In the genomic region with DNA sequence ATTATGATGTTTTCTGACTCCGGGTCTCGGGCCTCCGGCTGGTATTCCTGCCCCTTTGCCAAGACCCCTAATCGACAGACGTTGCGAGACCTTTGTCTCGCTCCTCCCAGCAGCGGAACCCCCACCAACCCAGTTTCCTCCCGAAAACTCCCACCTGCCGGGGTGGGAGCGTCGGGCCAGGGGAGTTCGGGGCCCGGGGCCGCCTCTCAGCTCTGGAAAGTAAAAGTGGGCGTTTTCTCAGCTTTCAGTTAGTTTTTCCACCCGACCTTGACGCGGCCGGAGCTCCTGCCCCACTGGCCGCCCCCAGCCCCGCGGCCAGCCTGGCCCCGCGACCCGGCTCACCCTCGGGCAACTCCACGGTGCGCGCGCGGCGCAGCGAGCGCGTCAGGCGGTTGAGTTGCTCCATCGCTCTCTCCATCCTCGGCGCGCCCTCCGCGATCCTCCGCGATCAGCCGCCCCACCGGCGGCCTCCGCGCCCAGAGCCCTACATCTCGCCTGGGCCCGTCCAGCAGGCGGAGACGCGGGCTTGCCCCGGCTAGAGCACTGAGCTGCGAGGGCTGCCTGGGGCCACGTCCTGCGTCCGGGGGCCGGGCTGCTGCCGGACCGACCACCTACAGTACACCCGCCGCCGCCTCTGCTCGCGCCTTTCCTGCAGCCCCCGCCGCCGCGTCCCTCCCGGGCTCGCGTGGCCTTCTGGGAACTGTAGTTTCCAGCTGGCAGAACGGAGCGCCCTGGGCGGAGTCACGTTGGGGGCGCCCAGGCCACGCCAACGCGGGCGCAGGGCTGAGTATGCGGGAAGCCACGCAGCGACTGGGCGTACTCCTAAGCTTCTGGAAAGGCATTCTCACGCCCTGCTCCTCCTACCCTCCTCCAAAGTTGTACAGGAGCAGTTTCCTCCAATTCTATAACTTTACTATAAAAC, we compare ENCODE assay signal across 1 cellular context.
TF ChIP-seq lines count a peak whose summit lies in the region.

A gene with protein sequence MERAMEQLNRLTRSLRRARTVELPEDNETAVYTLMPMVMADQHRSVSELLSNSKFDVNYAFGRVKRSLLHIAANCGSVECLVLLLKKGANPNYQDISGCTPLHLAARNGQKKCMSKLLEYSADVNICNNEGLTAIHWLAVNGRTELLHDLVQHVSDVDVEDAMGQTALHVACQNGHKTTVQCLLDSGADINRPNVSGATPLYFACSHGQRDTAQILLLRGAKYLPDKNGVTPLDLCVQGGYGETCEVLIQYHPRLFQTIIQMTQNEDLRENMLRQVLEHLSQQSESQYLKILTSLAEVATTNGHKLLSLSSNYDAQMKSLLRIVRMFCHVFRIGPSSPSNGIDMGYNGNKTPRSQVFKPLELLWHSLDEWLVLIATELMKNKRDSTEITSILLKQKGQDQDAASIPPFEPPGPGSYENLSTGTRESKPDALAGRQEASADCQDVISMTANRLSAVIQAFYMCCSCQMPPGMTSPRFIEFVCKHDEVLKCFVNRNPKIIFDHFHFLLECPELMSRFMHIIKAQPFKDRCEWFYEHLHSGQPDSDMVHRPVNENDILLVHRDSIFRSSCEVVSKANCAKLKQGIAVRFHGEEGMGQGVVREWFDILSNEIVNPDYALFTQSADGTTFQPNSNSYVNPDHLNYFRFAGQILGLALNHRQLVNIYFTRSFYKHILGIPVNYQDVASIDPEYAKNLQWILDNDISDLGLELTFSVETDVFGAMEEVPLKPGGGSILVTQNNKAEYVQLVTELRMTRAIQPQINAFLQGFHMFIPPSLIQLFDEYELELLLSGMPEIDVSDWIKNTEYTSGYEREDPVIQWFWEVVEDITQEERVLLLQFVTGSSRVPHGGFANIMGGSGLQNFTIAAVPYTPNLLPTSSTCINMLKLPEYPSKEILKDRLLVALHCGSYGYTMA (minus strand): TSS at position 695 of the 922 bp plus-strand sequence. CDS start 277 bp downstream, at position 418.

TF ChIP-seq in HEK293, 187 proteins besides CTCF, POLR2A, EP300 and RAD21 (continued from another document and continues in another):
- TF ChIP-seq, protein P1, sequence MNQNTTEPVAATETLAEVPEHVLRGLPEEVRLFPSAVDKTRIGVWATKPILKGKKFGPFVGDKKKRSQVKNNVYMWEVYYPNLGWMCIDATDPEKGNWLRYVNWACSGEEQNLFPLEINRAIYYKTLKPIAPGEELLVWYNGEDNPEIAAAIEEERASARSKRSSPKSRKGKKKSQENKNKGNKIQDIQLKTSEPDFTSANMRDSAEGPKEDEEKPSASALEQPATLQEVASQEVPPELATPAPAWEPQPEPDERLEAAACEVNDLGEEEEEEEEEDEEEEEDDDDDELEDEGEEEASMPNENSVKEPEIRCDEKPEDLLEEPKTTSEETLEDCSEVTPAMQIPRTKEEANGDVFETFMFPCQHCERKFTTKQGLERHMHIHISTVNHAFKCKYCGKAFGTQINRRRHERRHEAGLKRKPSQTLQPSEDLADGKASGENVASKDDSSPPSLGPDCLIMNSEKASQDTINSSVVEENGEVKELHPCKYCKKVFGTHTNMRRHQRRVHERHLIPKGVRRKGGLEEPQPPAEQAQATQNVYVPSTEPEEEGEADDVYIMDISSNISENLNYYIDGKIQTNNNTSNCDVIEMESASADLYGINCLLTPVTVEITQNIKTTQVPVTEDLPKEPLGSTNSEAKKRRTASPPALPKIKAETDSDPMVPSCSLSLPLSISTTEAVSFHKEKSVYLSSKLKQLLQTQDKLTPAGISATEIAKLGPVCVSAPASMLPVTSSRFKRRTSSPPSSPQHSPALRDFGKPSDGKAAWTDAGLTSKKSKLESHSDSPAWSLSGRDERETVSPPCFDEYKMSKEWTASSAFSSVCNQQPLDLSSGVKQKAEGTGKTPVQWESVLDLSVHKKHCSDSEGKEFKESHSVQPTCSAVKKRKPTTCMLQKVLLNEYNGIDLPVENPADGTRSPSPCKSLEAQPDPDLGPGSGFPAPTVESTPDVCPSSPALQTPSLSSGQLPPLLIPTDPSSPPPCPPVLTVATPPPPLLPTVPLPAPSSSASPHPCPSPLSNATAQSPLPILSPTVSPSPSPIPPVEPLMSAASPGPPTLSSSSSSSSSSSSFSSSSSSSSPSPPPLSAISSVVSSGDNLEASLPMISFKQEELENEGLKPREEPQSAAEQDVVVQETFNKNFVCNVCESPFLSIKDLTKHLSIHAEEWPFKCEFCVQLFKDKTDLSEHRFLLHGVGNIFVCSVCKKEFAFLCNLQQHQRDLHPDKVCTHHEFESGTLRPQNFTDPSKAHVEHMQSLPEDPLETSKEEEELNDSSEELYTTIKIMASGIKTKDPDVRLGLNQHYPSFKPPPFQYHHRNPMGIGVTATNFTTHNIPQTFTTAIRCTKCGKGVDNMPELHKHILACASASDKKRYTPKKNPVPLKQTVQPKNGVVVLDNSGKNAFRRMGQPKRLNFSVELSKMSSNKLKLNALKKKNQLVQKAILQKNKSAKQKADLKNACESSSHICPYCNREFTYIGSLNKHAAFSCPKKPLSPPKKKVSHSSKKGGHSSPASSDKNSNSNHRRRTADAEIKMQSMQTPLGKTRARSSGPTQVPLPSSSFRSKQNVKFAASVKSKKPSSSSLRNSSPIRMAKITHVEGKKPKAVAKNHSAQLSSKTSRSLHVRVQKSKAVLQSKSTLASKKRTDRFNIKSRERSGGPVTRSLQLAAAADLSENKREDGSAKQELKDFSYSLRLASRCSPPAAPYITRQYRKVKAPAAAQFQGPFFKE (tag by site-specific recombination; IDR thresholded peaks at IDR 0.05; ENCODE audit: borderline replicate concordance), result no peak
- 0 out of 2 replicates have a peak, but pooled peaks have one; percentile 10 for TF ChIP-seq ZNF585B (tag by site-specific recombination; IDR thresholded peaks at IDR 0.05)
- no peak for TF ChIP-seq ZNF214 (tag by site-specific recombination; IDR thresholded peaks at IDR 0.05; ENCODE audit: borderline replicate concordance)
- TF ChIP-seq, protein P2, sequence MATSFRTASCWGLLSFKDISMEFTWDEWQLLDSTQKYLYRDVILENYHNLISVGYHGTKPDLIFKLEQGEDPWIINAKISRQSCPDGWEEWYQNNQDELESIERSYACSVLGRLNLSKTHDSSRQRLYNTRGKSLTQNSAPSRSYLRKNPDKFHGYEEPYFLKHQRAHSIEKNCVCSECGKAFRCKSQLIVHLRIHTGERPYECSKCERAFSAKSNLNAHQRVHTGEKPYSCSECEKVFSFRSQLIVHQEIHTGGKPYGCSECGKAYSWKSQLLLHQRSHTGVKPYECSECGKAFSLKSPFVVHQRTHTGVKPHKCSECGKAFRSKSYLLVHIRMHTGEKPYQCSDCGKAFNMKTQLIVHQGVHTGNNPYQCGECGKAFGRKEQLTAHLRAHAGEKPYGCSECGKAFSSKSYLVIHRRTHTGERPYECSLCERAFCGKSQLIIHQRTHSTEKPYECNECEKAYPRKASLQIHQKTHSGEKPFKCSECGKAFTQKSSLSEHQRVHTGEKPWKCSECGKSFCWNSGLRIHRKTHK (tag by site-specific recombination; IDR thresholded peaks at IDR 0.05), result no peak
- no peak for TF ChIP-seq HOXA7 (CRISPR knock-in tag; IDR thresholded peaks at IDR 0.05; ENCODE audit: borderline replicate concordance)
- no peak for TF ChIP-seq SCRT1 (tag by site-specific recombination; IDR thresholded peaks at IDR 0.05; ENCODE audit: borderline replicate concordance)
- TF ChIP-seq ZNF416 (tag by site-specific recombination; IDR thresholded peaks at IDR 0.05), result no peak
- peak; percentile 87 for TF ChIP-seq KLF8 (tag by site-specific recombination; IDR thresholded peaks at IDR 0.05)
- no peak for TF ChIP-seq ZIC2 (tag by site-specific recombination; IDR thresholded peaks at IDR 0.05)
- 0 out of 2 replicates have a peak, but pooled peaks have one; percentile 41 for TF ChIP-seq ZNF394 (tag by site-specific recombination; IDR thresholded peaks at IDR 0.05; ENCODE audit: borderline replicate concordance)
- TF ChIP-seq, protein P3, sequence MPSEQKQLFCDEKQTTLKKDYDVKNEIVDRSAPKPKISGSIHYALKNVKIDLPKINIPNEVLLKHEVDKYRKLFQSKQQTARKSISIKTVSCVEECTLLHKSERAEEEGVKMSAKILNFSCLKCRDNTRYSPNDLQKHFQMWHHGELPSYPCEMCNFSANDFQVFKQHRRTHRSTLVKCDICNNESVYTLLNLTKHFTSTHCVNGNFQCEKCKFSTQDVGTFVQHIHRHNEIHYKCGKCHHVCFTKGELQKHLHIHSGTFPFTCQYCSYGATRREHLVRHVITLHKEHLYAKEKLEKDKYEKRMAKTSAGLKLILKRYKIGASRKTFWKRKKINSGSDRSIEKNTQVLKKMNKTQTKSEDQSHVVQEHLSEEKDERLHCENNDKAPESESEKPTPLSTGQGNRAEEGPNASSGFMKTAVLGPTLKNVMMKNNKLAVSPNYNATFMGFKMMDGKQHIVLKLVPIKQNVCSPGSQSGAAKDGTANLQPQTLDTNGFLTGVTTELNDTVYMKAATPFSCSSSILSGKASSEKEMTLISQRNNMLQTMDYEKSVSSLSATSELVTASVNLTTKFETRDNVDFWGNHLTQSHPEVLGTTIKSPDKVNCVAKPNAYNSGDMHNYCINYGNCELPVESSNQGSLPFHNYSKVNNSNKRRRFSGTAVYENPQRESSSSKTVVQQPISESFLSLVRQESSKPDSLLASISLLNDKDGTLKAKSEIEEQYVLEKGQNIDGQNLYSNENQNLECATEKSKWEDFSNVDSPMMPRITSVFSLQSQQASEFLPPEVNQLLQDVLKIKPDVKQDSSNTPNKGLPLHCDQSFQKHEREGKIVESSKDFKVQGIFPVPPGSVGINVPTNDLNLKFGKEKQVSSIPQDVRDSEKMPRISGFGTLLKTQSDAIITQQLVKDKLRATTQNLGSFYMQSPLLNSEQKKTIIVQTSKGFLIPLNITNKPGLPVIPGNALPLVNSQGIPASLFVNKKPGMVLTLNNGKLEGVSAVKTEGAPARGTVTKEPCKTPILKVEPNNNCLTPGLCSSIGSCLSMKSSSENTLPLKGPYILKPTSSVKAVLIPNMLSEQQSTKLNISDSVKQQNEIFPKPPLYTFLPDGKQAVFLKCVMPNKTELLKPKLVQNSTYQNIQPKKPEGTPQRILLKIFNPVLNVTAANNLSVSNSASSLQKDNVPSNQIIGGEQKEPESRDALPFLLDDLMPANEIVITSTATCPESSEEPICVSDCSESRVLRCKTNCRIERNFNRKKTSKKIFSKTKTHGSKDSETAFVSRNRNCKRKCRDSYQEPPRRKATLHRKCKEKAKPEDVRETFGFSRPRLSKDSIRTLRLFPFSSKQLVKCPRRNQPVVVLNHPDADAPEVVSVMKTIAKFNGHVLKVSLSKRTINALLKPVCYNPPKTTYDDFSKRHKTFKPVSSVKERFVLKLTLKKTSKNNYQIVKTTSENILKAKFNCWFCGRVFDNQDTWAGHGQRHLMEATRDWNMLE (tag by site-specific recombination; conservative IDR thresholded peaks at IDR 0.05; ENCODE audit: low read depth), result no peak
- no peak for TF ChIP-seq ZNF426 (tag by site-specific recombination; IDR thresholded peaks at IDR 0.05)
- TF ChIP-seq, protein P4, sequence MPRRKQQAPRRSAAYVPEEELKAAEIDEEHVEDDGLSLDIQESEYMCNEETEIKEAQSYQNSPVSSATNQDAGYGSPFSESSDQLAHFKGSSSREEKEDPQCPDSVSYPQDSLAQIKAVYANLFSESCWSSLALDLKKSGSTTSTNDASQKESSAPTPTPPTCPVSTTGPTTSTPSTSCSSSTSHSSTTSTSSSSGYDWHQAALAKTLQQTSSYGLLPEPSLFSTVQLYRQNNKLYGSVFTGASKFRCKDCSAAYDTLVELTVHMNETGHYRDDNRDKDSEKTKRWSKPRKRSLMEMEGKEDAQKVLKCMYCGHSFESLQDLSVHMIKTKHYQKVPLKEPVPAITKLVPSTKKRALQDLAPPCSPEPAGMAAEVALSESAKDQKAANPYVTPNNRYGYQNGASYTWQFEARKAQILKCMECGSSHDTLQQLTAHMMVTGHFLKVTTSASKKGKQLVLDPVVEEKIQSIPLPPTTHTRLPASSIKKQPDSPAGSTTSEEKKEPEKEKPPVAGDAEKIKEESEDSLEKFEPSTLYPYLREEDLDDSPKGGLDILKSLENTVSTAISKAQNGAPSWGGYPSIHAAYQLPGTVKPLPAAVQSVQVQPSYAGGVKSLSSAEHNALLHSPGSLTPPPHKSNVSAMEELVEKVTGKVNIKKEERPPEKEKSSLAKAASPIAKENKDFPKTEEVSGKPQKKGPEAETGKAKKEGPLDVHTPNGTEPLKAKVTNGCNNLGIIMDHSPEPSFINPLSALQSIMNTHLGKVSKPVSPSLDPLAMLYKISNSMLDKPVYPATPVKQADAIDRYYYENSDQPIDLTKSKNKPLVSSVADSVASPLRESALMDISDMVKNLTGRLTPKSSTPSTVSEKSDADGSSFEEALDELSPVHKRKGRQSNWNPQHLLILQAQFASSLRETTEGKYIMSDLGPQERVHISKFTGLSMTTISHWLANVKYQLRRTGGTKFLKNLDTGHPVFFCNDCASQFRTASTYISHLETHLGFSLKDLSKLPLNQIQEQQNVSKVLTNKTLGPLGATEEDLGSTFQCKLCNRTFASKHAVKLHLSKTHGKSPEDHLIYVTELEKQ (tag by site-specific recombination; IDR thresholded peaks at IDR 0.05; ENCODE audit: borderline replicate concordance), result no peak; the same call in 1 of the 2 replicates
- peak; percentile 88 for TF ChIP-seq ZNF2 (tag by site-specific recombination; IDR thresholded peaks at IDR 0.05)
- TF ChIP-seq, protein P5, sequence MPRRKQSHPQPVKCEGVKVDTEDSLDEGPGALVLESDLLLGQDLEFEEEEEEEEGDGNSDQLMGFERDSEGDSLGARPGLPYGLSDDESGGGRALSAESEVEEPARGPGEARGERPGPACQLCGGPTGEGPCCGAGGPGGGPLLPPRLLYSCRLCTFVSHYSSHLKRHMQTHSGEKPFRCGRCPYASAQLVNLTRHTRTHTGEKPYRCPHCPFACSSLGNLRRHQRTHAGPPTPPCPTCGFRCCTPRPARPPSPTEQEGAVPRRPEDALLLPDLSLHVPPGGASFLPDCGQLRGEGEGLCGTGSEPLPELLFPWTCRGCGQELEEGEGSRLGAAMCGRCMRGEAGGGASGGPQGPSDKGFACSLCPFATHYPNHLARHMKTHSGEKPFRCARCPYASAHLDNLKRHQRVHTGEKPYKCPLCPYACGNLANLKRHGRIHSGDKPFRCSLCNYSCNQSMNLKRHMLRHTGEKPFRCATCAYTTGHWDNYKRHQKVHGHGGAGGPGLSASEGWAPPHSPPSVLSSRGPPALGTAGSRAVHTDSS (tag by site-specific recombination; IDR thresholded peaks at IDR 0.05), result no peak
- TF ChIP-seq ZNF571 (tag by site-specific recombination; IDR thresholded peaks at IDR 0.05), result no peak
- TF ChIP-seq ZNF24 (tag by site-specific recombination; IDR thresholded peaks at IDR 0.05), result no peak
- no peak for TF ChIP-seq ZNF114 (tag by site-specific recombination; IDR thresholded peaks at IDR 0.05)
- no peak for TF ChIP-seq ZBTB21 (tag by site-specific recombination; IDR thresholded peaks at IDR 0.05)
- no peak for TF ChIP-seq ZNF560 (tag by site-specific recombination; IDR thresholded peaks at IDR 0.05; ENCODE audit: borderline replicate concordance)
- no peak for TF ChIP-seq HOXC10 (CRISPR knock-in tag; IDR thresholded peaks at IDR 0.05)
- no peak for TF ChIP-seq REPIN1 (tag by site-specific recombination; IDR thresholded peaks at IDR 0.05; ENCODE audit: low read depth)
- TF ChIP-seq, protein P6, sequence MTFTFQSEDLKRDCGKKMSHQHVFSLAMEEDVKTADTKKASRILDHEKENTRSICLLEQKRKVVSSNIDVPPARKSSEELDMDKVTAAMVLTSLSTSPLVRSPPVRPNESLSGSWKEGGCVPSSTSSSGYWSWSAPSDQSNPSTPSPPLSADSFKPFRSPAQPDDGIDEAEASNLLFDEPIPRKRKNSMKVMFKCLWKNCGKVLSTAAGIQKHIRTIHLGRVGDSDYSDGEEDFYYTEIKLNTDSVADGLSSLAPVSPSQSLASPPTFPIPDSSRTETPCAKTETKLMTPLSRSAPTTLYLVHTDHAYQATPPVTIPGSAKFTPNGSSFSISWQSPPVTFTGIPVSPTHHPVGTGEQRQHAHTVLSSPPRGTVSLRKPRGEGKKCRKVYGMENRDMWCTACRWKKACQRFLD (tag by site-specific recombination; IDR thresholded peaks at IDR 0.05), result no peak
- peak; percentile 44; the same call in 1 of the 2 replicates for TF ChIP-seq ZNF548 (tag by site-specific recombination; IDR thresholded peaks at IDR 0.05)
